Comparison of ENCODE assay signal across 21 cellular contexts in genomic region chr3:112004187-112004586, GRCh38. TPM values are rescaled to one million over a fixed set of nuclear protein-coding genes. Genes with fewer than 3 reads are reported as not detected.
A peak's percentile ranks its signal among the peaks of the same experiment; 100 is the strongest.
DNase-seq lines count a peak whose midpoint lies in the region; ATAC-seq, FAIRE-seq and TF ChIP-seq lines count a peak whose summit lies in the region.
"Had no signal": no experiment of that assay in that cellular context is flagged by ENCODE, and none has a peak within 500 bp of the region (broad histone marks: within the 10 kb centered on the region; RNA-seq: fewer than 3 reads in every experiment).

No MANE protein-coding gene starts in this region.

- no peak overlapping the region for H3K4ac ChIP-seq in H9 (ENCODE audit: low read depth, low read length)

- H3K9ac ChIP-seq in astrocyte (ENCODE audit: low read length), result no peak overlapping the region
- no peak overlapping the region for H3K9ac ChIP-seq in H9 (ENCODE audit: extremely low read depth, insufficient read length, low read length)

- H3K23me2 ChIP-seq in H9 (ENCODE audit: insufficient read length, low read depth, low read length, poor library complexity, severe bottlenecking), result peaks cover 7% of the 10 kb centered on the region

- no peak overlapping the region for H2BK15ac ChIP-seq in H9 (ENCODE audit: low read depth, low read length)

- H3K9me3 ChIP-seq in RWPE2 (ENCODE audit: severe bottlenecking), result no peaks in the 10 kb centered on the region
- H3K9me3 ChIP-seq in astrocyte (ENCODE audit: insufficient read depth, low read depth, low read length), result no peaks in the 10 kb centered on the region
- H3K9me3 ChIP-seq in H9 (ENCODE audit: control insufficient read depth, low read depth, low read length), result no peaks in the 10 kb centered on the region
- H3K9me3 ChIP-seq: Peyer's patch had no signal

- no peaks in the 10 kb centered on the region for H3K9me3 Mint-ChIP-seq in activated T-cell treated with anti-CD3 and anti-CD28 coated beads, Interleukin-2, amount 50 U/mL, for 24 hours
- H3K9me3 Mint-ChIP-seq in astrocyte (ENCODE audit: unreplicated experiment), result no peaks in the 10 kb centered on the region
- no peaks in the 10 kb centered on the region for H3K9me3 Mint-ChIP-seq in H9

- TF ChIP-seq CTCF in RWPE2 (IDR thresholded peaks at IDR 0.05; ENCODE audit: poor library complexity, severe bottlenecking) (no peak), astrocyte (IDR thresholded peaks at IDR 0.05; ENCODE audit: insufficient read depth, low read depth, low read length) (no peak), H9 (conservative IDR thresholded peaks at IDR 0.05) (no peak)

- H2BK20ac ChIP-seq in H9 (ENCODE audit: low read depth, low read length, poor library complexity, severe bottlenecking), result no peak overlapping the region

- H3K79me2 ChIP-seq in astrocyte (ENCODE audit: insufficient read depth, low read length), result peaks cover 26% of the 10 kb centered on the region
- no peaks in the 10 kb centered on the region for H3K79me2 ChIP-seq in H9 (ENCODE audit: insufficient read depth, low read length)

- H2BK12ac ChIP-seq in H9 (ENCODE audit: insufficient read length, low read depth, low read length), result no peak overlapping the region

- H4K8ac ChIP-seq in H9 (replicated peaks; ENCODE audit: insufficient read length, low read depth, low read length), result no peak overlapping the region

- H4K91ac ChIP-seq in H9 (ENCODE audit: insufficient read length, low read depth, low read length), result no peak overlapping the region

- H3T11ph ChIP-seq in H9 (ENCODE audit: low read length), result no peak overlapping the region

- H2BK5ac ChIP-seq in H9 (ENCODE audit: insufficient read length, low read length), result no peak overlapping the region

- no peak overlapping the region for H4K5ac ChIP-seq in H9 (ENCODE audit: insufficient read length, low read depth, low read length)

- peak overlapping the region; percentile 94 for H3K27ac Mint-ChIP-seq in activated T-cell treated with anti-CD3 and anti-CD28 coated beads, Interleukin-2, amount 50 U/mL, for 24 hours
- no peak overlapping the region for H3K27ac Mint-ChIP-seq in astrocyte (ENCODE audit: unreplicated experiment)
- H3K27ac Mint-ChIP-seq in H9, result no peak overlapping the region
- H3K27ac Mint-ChIP-seq: CD14-positive monocyte had no signal

- H3K27me3 ChIP-seq in RWPE2 (ENCODE audit: insufficient read depth, poor library complexity, severe bottlenecking) (no peaks in the 10 kb centered on the region), astrocyte (ENCODE audit: insufficient read depth, low read length) (no peaks in the 10 kb centered on the region), H9 (ENCODE audit: insufficient read depth, low read length) (no peaks in the 10 kb centered on the region)
- H3K27me3 ChIP-seq: Peyer's patch had no signal

- no peaks in the 10 kb centered on the region for H3K36me3 Mint-ChIP-seq in activated T-cell treated with anti-CD3 and anti-CD28 coated beads, Interleukin-2, amount 50 U/mL, for 24 hours (ENCODE audit: low read depth)
- H3K36me3 Mint-ChIP-seq in astrocyte (ENCODE audit: low read depth, unreplicated experiment) (no peaks in the 10 kb centered on the region), H9 (ENCODE audit: insufficient read depth in 1 of 3, low read depth in 3 of 3) (peaks cover 0 to 12% (median 5%) of the 10 kb centered on the region in 3 experiments; a peak in 4 of 7 replicates)
- H3K36me3 Mint-ChIP-seq: CD14-positive monocyte had no signal

- H4K20me1 ChIP-seq in astrocyte (ENCODE audit: insufficient read depth, low read length), result no peaks in the 10 kb centered on the region
- no peaks in the 10 kb centered on the region for H4K20me1 ChIP-seq in H9 (ENCODE audit: control insufficient read depth, insufficient read depth, insufficient read length)

- no CpG with 5 or more reads among the region's 2 CpGs for WGBS in H9 (ENCODE audit: extremely low coverage, insufficient read length, low lambda C conversion rate)

- H3K27me3 Mint-ChIP-seq in activated T-cell treated with anti-CD3 and anti-CD28 coated beads, Interleukin-2, amount 50 U/mL, for 24 hours, result no peaks in the 10 kb centered on the region
- H3K27me3 Mint-ChIP-seq in astrocyte (ENCODE audit: low read depth, unreplicated experiment), result no peaks in the 10 kb centered on the region
- peaks cover 9% of the 10 kb centered on the region for H3K27me3 Mint-ChIP-seq in H9 (ENCODE audit: low read depth)

- H3K23ac ChIP-seq in H9 (ENCODE audit: insufficient read length, low read depth, low read length), result no peak overlapping the region

- no peak overlapping the region for H3K14ac ChIP-seq in H9 (ENCODE audit: insufficient read depth, low read length)

- no peak overlapping the region for H3K18ac ChIP-seq in H9 (ENCODE audit: insufficient read length, low read depth, low read length)

- H3K4me3 ChIP-seq in RWPE2 (ENCODE audit: severe bottlenecking) (no peak overlapping the region), astrocyte (ENCODE audit: insufficient read depth, low read depth, low read length) (no peak overlapping the region)
- H3K4me3 ChIP-seq: Peyer's patch had no signal

- H2BK120ac ChIP-seq in H9 (ENCODE audit: low read depth, low read length, poor library complexity, severe bottlenecking), result no peak overlapping the region

- peaks cover 33% of the 10 kb centered on the region for H3K4me1 ChIP-seq in RWPE2 (ENCODE audit: insufficient read depth, poor library complexity, severe bottlenecking)
- H3K4me1 ChIP-seq in astrocyte (ENCODE audit: insufficient read depth, low read length), result peaks cover 44% of the 10 kb centered on the region
- H3K4me1 ChIP-seq in H9 (ENCODE audit: insufficient read depth, low read length), result 0 out of 2 replicates have a peak, but pooled peaks cover 7% of the 10 kb centered on the region

- H3K36me3 ChIP-seq in RWPE2 (ENCODE audit: low read depth) (no peaks in the 10 kb centered on the region), astrocyte (ENCODE audit: insufficient read depth, low read length) (peaks cover 11% of the 10 kb centered on the region)
- H3K36me3 ChIP-seq: Peyer's patch had no signal

- no peaks in the 10 kb centered on the region for H3K79me1 ChIP-seq in H9 (ENCODE audit: insufficient read depth, low read depth, low read length, poor library complexity, severe bottlenecking)

- H3K4me3 Mint-ChIP-seq in activated T-cell treated with anti-CD3 and anti-CD28 coated beads, Interleukin-2, amount 50 U/mL, for 24 hours, result no peak overlapping the region
- H3K4me3 Mint-ChIP-seq in astrocyte (ENCODE audit: unreplicated experiment) (peak overlapping the region; percentile 45), H9 (no peak overlapping the region)
- H3K4me3 Mint-ChIP-seq: CD14-positive monocyte had no signal

- ATAC-seq in RWPE2 (ENCODE audit: low read depth), result no peak

- H2AK5ac ChIP-seq in H9 (ENCODE audit: insufficient read length, low read length), result no peak overlapping the region

- DNase-seq in activated T-cell treated with anti-CD3 and anti-CD28 coated beads, Interleukin-2, amount 50 U/mL, for 24 hours, result no peak
- DNase-seq in activated T-cell treated with anti-CD3 and anti-CD28 coated beads, Interleukin-2, amount 50 U/mL, for 48 hours, result no peak
- DNase-seq in RWPE2 (ENCODE audit: low spot score) (no peak), astrocyte (ENCODE audit: low read depth) (no peak), kidney tubule cell (ENCODE audit: low spot score) (peak; percentile 27), H9 (no peak), epidermal melanocyte (ENCODE audit: insufficient read length, low spot score) (no peak), cerebellar cortex (ENCODE audit: low spot score) (no peak)
- DNase-seq: COR-L47, DMS153, EL, Karpas-422, NCI-H1105 treated with DMSO at 0.1 percent for 48 hours, NCI-H187 treated with DMSO at 0.1 percent for 48 hours, NCI-H2171, NCI-H446 treated with DMSO at 0.1 percent for 48 hours, NCI-H82 had no signal

- H2AFZ ChIP-seq in astrocyte (ENCODE audit: low read depth, low read length) (no peak overlapping the region), H9 (ENCODE audit: low read length) (no peak overlapping the region)

- H3K4me1 Mint-ChIP-seq in activated T-cell treated with anti-CD3 and anti-CD28 coated beads, Interleukin-2, amount 50 U/mL, for 24 hours (ENCODE audit: low read depth), result peaks cover 61% of the 10 kb centered on the region
- H3K4me1 Mint-ChIP-seq in astrocyte (ENCODE audit: low read depth, unreplicated experiment) (peaks cover 58% of the 10 kb centered on the region), H9 (peaks cover 29 to 48% of the 10 kb centered on the region in 2 experiments)

- no peak overlapping the region for H3K4me2 ChIP-seq in astrocyte (ENCODE audit: low read length)
- no peak overlapping the region for H3K4me2 ChIP-seq in H9 (ENCODE audit: insufficient read depth, insufficient read length, low read length)

- no peak overlapping the region for H3K56ac ChIP-seq in H9 (ENCODE audit: insufficient read length, low read depth, low read length)

- no peak for FAIRE-seq in astrocyte (lab: Jason Lieb, UNC)

- H3K27ac ChIP-seq in RWPE2 (ENCODE audit: poor library complexity, severe bottlenecking), result peak overlapping the region; percentile 51
- no peak overlapping the region for H3K27ac ChIP-seq in astrocyte (ENCODE audit: low read depth, low read length)
- H3K27ac ChIP-seq in H9 (ENCODE audit: insufficient read length, low read depth, low read length), result no peak overlapping the region
- H3K27ac ChIP-seq: Peyer's patch had no signal

RNA-seq across cellular contexts. Expression of gene TAGLN3, which starts 5.5 kb away (rescaled TPM):
- total RNA-seq in astrocyte (7.9 and 8.7 TPM in 2 replicates), H9 (2021) (6.4 and 7.5 TPM in 2 replicates)
- total RNA-seq: H4 had no signal

RNA-seq across cellular contexts. Expression of gene ABHD10, which starts 25.4 kb away (rescaled TPM):
- total RNA-seq in astrocyte (26.6 and 28.6 TPM in 2 replicates), H9 (2021) (21.8 and 28.4 TPM in 2 replicates)

RNA-seq across cellular contexts. Expression of gene TMPRSS7, which starts 30.3 kb away (rescaled TPM):
- not detected in 2 replicates for total RNA-seq in astrocyte
- not detected in 2 replicates for total RNA-seq in H9 (2021)
- total RNA-seq: A673, Peyer's patch had no signal
